ENCODE assay signal across 1 cellular context in genomic region chr3:179526482-179526881, GRCh38.
TF ChIP-seq lines count a peak whose summit lies in the region.

No MANE protein-coding gene starts in this region.

TF ChIP-seq in WTC11, 78 proteins besides CTCF, POLR2A, EP300 and RAD21 (continued from another document):
- TF ChIP-seq SOX15 (CRISPR knock-in tag; IDR thresholded peaks at IDR 0.05) (no peak), ATF2 (CRISPR knock-in tag; IDR thresholded peaks at IDR 0.05; ENCODE audit: borderline replicate concordance, low read depth) (no peak), ZMAT4 (CRISPR knock-in tag; IDR thresholded peaks at IDR 0.05) (no peak), ZNF423 (CRISPR knock-in tag; IDR thresholded peaks at IDR 0.05) (no peak), IRF2 (CRISPR knock-in tag; IDR thresholded peaks at IDR 0.05; ENCODE audit: borderline replicate concordance, low read depth) (no peak), ELF4 (CRISPR knock-in tag; IDR thresholded peaks at IDR 0.05; ENCODE audit: low read depth) (no peak), MAX (CRISPR knock-in tag; IDR thresholded peaks at IDR 0.05) (no peak)
- TF ChIP-seq, protein P1, sequence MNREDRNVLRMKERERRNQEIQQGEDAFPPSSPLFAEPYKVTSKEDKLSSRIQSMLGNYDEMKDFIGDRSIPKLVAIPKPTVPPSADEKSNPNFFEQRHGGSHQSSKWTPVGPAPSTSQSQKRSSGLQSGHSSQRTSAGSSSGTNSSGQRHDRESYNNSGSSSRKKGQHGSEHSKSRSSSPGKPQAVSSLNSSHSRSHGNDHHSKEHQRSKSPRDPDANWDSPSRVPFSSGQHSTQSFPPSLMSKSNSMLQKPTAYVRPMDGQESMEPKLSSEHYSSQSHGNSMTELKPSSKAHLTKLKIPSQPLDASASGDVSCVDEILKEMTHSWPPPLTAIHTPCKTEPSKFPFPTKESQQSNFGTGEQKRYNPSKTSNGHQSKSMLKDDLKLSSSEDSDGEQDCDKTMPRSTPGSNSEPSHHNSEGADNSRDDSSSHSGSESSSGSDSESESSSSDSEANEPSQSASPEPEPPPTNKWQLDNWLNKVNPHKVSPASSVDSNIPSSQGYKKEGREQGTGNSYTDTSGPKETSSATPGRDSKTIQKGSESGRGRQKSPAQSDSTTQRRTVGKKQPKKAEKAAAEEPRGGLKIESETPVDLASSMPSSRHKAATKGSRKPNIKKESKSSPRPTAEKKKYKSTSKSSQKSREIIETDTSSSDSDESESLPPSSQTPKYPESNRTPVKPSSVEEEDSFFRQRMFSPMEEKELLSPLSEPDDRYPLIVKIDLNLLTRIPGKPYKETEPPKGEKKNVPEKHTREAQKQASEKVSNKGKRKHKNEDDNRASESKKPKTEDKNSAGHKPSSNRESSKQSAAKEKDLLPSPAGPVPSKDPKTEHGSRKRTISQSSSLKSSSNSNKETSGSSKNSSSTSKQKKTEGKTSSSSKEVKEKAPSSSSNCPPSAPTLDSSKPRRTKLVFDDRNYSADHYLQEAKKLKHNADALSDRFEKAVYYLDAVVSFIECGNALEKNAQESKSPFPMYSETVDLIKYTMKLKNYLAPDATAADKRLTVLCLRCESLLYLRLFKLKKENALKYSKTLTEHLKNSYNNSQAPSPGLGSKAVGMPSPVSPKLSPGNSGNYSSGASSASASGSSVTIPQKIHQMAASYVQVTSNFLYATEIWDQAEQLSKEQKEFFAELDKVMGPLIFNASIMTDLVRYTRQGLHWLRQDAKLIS (CRISPR knock-in tag; IDR thresholded peaks at IDR 0.05; ENCODE audit: borderline replicate concordance) = no peak
